9 cellular contexts compared by ENCODE assay signal in the genomic region with DNA sequence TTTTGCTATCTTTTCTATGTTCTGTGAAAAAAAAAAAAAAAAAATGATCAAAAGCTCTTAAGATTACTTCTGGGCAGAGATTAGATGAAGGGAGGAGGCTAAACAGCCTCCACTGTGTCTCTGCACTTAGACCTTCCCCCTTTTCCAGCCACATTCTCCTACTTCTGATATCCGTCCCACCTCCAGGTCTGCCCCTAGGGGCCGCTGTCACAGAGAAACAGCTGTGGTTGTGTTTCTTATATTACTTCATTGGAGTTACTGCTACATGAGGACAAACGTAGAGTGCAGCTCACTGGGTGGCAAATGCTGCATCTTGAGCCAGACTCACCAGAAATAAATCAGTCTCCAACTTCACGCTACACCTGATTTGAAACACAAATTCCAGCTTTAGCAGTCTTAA.
DNase-seq lines count a peak whose midpoint lies in the region; ATAC-seq, FAIRE-seq and TF ChIP-seq lines count a peak whose summit lies in the region.
"Had no signal": no experiment of that assay in that cellular context is flagged by ENCODE, and none has a peak within 500 bp of the region (broad histone marks: within the 10 kb centered on the region; RNA-seq: fewer than 3 reads in every experiment).

No MANE protein-coding gene starts in this region.

- H3K36me3 Mint-ChIP-seq in activated T-cell treated with anti-CD3 and anti-CD28 coated beads, Interleukin-2, amount 50 U/mL, for 4 hours (ENCODE audit: insufficient read depth), result no peaks in the 10 kb centered on the region

- 50 to 52% methylated on average over 4 of the region's 4 CpGs for WGBS in lower leg skin, 2 donors

- H3K79me2 ChIP-seq in OCI-LY3 (ENCODE audit: low read length), result no peaks in the 10 kb centered on the region

- no peak overlapping the region for H3K4me2 ChIP-seq in OCI-LY3 (ENCODE audit: low read length)

- peaks cover 3% of the 10 kb centered on the region for H3K9me3 Mint-ChIP-seq in activated T-cell treated with anti-CD3 and anti-CD28 coated beads, Interleukin-2, amount 50 U/mL, for 4 hours

- H3K4me1 Mint-ChIP-seq in activated T-cell treated with anti-CD3 and anti-CD28 coated beads, Interleukin-2, amount 50 U/mL, for 4 hours (ENCODE audit: low read depth), result no peaks in the 10 kb centered on the region

- peak; percentile 52 for TF ChIP-seq CTCF in OCI-LY3 (IDR thresholded peaks at IDR 0.05; ENCODE audit: low read depth, low read length)
- peak in 30 of 56 donors; percentile 7 to 46 (median 29) for TF ChIP-seq CTCF in dorsolateral prefrontal cortex (IDR thresholded peaks at IDR 0.05 in 54 of 56, conservative IDR thresholded peaks at IDR 0.05 in 2 of 56; ENCODE audit: low read depth in 1 of 56, partially characterized antibody in 56 of 56)
- peak; percentile 15 to 56 (median 27) for TF ChIP-seq CTCF in gastrocnemius medialis (IDR thresholded peaks at IDR 0.05 in 4 of 5, conservative IDR thresholded peaks at IDR 0.05 in 1 of 5)
- no peak for TF ChIP-seq CTCF in lower leg skin (IDR thresholded peaks at IDR 0.05)

- H3K27me3 ChIP-seq in OCI-LY3 (ENCODE audit: low read depth, low read length) (no peaks in the 10 kb centered on the region), dorsolateral prefrontal cortex (no peaks in the 10 kb centered on the region), gastrocnemius medialis (no peaks in the 10 kb centered on the region)

- H3K27me3 Mint-ChIP-seq in activated T-cell treated with anti-CD3 and anti-CD28 coated beads, Interleukin-2, amount 50 U/mL, for 4 hours (ENCODE audit: low read depth), result peaks cover 2% of the 10 kb centered on the region

- peak; percentile 83 for ATAC-seq in HG02938 (IDR thresholded peaks at IDR 0.05; ENCODE audit: unreplicated experiment)
- peak; percentile 53 to 60 for ATAC-seq in gastrocnemius medialis
- ATAC-seq in activated T-cell treated with anti-CD3 and anti-CD28 coated beads, Interleukin-2, amount 50 U/mL, for 4 hours, result no peak

- intact Hi-C loops in dorsolateral prefrontal cortex (cut with DNase I) (loop anchor here (5.0 kb wide), 1 partner anchor 126 kb away; a partner anchor contains a TSS), gastrocnemius medialis (cut with DNase I; ENCODE audit: low total_unique reads) (loop anchor here (5.0 kb wide), 1 partner anchor 126 kb away; a partner anchor contains a TSS), lower leg skin (cut with DNase I; ENCODE audit: low total_unique reads) (no loop called here)

- peak; percentile 9 for FAIRE-seq in GM12892 (lab: Jason Lieb, UNC)

- no peaks in the 10 kb centered on the region for H3K4me1 ChIP-seq in OCI-LY3 (ENCODE audit: low read length)
- H3K4me1 ChIP-seq in gastrocnemius medialis, result peaks cover 8 to 28% of the 10 kb centered on the region in 2 donors

- in situ Hi-C loops in gastrocnemius medialis (cut with MboI; ENCODE audit: low sequenced_read_pairs in 4 of 4), result no loop called here

- TF ChIP-seq POLR2A in GM12892 (IDR thresholded peaks at IDR 0.05; ENCODE audit: low read depth, low read length) (no peak), gastrocnemius medialis (IDR thresholded peaks at IDR 0.05) (no peak), lower leg skin (IDR thresholded peaks at IDR 0.05) (no peak)

- H3K4me3 Mint-ChIP-seq in activated T-cell treated with anti-CD3 and anti-CD28 coated beads, Interleukin-2, amount 50 U/mL, for 4 hours, result no peak overlapping the region

- H3K36me3 ChIP-seq in OCI-LY3 (replicated peaks; ENCODE audit: low read depth, low read length), result no peaks in the 10 kb centered on the region
- H3K36me3 ChIP-seq in gastrocnemius medialis, result no peaks in the 10 kb centered on the region
- H3K36me3 ChIP-seq: thoracic aorta had no signal

- H2AFZ ChIP-seq in OCI-LY3 (ENCODE audit: low read depth, low read length), result no peak overlapping the region

- peak; percentile 26 for DNase-seq in AG08396 (ENCODE audit: low spot score)
- DNase-seq in GM12892 (ENCODE audit: insufficient read length), result peak; percentile 5
- DNase-seq in dorsolateral prefrontal cortex, result no peak
- DNase-seq in gastrocnemius medialis, result peak in 1 of 2 donors; percentile 43
- DNase-seq in lower leg skin (ENCODE audit: low spot score in 2 of 2), result no peak
- DNase-seq in activated T-cell treated with anti-CD3 and anti-CD28 coated beads, Interleukin-2, amount 50 U/mL, for 4 hours, result no peak

- no peaks in the 10 kb centered on the region for H4K20me1 ChIP-seq in OCI-LY3 (ENCODE audit: insufficient read depth, low read length)

- H3K9ac ChIP-seq in OCI-LY3 (ENCODE audit: low read length), result no peak overlapping the region

- no peak overlapping the region for H3K4me3 ChIP-seq in OCI-LY3 (ENCODE audit: low read length)
- H3K4me3 ChIP-seq in dorsolateral prefrontal cortex, result no peak overlapping the region
- H3K4me3 ChIP-seq in gastrocnemius medialis, result no peak overlapping the region
- no peak overlapping the region for H3K4me3 ChIP-seq in lower leg skin (ENCODE audit: low read depth, poor library complexity, severe bottlenecking)
- H3K4me3 ChIP-seq: thoracic aorta had no signal

- H3K27ac ChIP-seq in OCI-LY3 (ENCODE audit: low read length) (no peak overlapping the region), dorsolateral prefrontal cortex (peak overlapping the region in 56 of 59 donors; percentile 31 to 99 (median 94)), gastrocnemius medialis (no peak overlapping the region)
- H3K27ac ChIP-seq: thoracic aorta had no signal

- H3K9me3 ChIP-seq in OCI-LY3 (ENCODE audit: insufficient read depth, low read length) (no peaks in the 10 kb centered on the region), gastrocnemius medialis (no peaks in the 10 kb centered on the region)
- H3K9me3 ChIP-seq: thoracic aorta had no signal

Comparison
In these comparisons a context has a peak if more than half of its experiments do, and no peak if none do; other contexts are left out.
1. DNase-seq: peak in AG08396 (single experiment) and GM12892 (single experiment); none in dorsolateral prefrontal cortex (0 of 10), lower leg skin (0 of 2) and activated T-cell treated with anti-CD3 and anti-CD28 coated beads, Interleukin-2, amount 50 U/mL, for 4 hours (single experiment).
2. ATAC-seq: peak in HG02938 (single experiment) and gastrocnemius medialis (2 of 2); none in activated T-cell treated with anti-CD3 and anti-CD28 coated beads, Interleukin-2, amount 50 U/mL, for 4 hours (0 of 2).
3. H3K27ac ChIP-seq: peak in dorsolateral prefrontal cortex (56 of 59); none in OCI-LY3 (single experiment) and gastrocnemius medialis (0 of 4).
4. CTCF ChIP-seq: peak in OCI-LY3 (single experiment), dorsolateral prefrontal cortex (30 of 56) and gastrocnemius medialis (5 of 5); none in lower leg skin (0 of 3).